In the genomic region with DNA sequence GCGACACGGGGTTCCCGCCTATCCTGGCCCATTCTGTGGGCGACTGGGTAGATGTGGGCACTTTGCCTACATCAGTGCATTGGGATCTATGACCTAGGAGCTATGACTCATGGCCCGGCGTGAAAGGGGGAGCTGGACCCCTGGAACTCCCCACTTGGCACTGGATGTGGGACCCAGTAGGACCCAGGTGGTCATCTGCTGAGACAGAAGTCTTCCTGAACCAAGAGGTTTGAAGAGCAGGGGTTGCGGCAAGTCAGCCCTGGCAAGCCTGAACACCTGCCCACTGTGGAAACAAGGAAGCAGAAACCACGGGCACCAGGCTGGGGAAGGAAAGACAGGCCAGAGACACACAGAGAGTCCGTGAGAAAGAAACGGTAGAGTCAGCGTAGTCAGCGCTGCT, we compare ENCODE assay signal across 26 cellular contexts.
"Had no signal": no experiment of that assay in that cellular context is flagged by ENCODE, and none has a peak within 500 bp of the region (broad histone marks: within the 10 kb centered on the region; RNA-seq: fewer than 3 reads in every experiment).

No MANE protein-coding gene starts in this region.

- H3K27me3 ChIP-seq: ascending aorta, cardiac muscle cell, SJSA1 had no signal

- DNase-seq: activated CD4-positive, alpha-beta T cell treated with anti-CD3 and anti-CD28 coated beads for 36 hours; activated CD4-positive, alpha-beta T cell treated with anti-CD3 and anti-CD28 coated beads, Interleukin-2, amount 10 ng/mL, durations not matched to agents 7 days and 5 days; activated CD4-positive, alpha-beta T cell treated with anti-CD3 and anti-CD28 coated beads, Interleukin-2, amount 50 U/mL, for 48 hours; activated CD8-positive, alpha-beta T cell treated with anti-CD3 and anti-CD28 coated beads, Interleukin-2, amount 10 ng/mL, durations not matched to agents 7 days and 5 days; activated gamma-delta T cell; activated naive CD4-positive, alpha-beta T cell treated with Interleukin-2 at 50 U/mL for 16 hours; activated naive CD8-positive, alpha-beta T cell treated with anti-CD3 and anti-CD28 coated beads, Interleukin-2, amount 10 ng/mL, durations not matched to agents 7 days and 5 days; activated T-cell treated with anti-CD3 and anti-CD28 coated beads, Interleukin-2, amount 50 U/mL, for 24 hours; amygdala; MM.1S; MV-4-11; NCI-H1092; NCI-H1436 treated with DMSO at 0.1 percent for 48 hours; NCI-H1694 treated with DMSO at 0.1 percent for 48 hours; NCI-H2029; NCI-H2171 treated with DMSO at 0.1 percent for 48 hours; NCI-H2227 treated with DMSO at 0.1 percent for 48 hours; NCI-H526 treated with DMSO at 0.1 percent for 48 hours; SHP77 treated with DMSO at 0.1 percent for 48 hours had no signal

- H3K36me3 ChIP-seq: ascending aorta, cardiac muscle cell, SJSA1 had no signal

- H3K4me1 ChIP-seq: ascending aorta, SJSA1 had no signal

- H3K9me3 ChIP-seq: ascending aorta, SK-N-SH had no signal

- H3K27ac ChIP-seq: ascending aorta, cardiac muscle cell, SJSA1 had no signal

- H3K4me3 ChIP-seq: ascending aorta, cardiac muscle cell, SJSA1 had no signal

- ATAC-seq: activated CD4-positive, alpha-beta T cell treated with anti-CD3 and anti-CD28 coated beads for 36 hours; activated CD4-positive, CD25-positive, alpha-beta regulatory T cell treated with anti-CD3 and anti-CD28 coated beads, Interleukin-2, amount 50 U/mL, for 24 hours; activated CD8-positive, alpha-beta T cell treated with anti-CD3 and anti-CD28 coated beads, Interleukin-2, amount 10 ng/mL, durations not matched to agents 7 days and 5 days; Panc1; WTC11 had no signal
